In genomic region chr13:113021391-113021790, GRCh38 we compare ENCODE assay signal across 16 cellular contexts. TPM values are rescaled to one million over a fixed set of nuclear protein-coding genes. Genes with fewer than 3 reads are reported as not detected.
DNase-seq lines count a peak whose midpoint lies in the region; ATAC-seq and TF ChIP-seq lines count a peak whose summit lies in the region.
"Had no signal": no experiment of that assay in that cellular context is flagged by ENCODE, and none has a peak within 500 bp of the region (broad histone marks: within the 10 kb centered on the region; RNA-seq: fewer than 3 reads in every experiment).

No MANE protein-coding gene starts in this region.

- POLR2A ChIA-PET in PC-9 (lab: Charles Lee; ENCODE audit: unreplicated experiment), result no interaction called here

- H3K4me3 ChIP-seq in HUES6 (ENCODE audit: low read depth, low read length) (no peak overlapping the region), PC-9 (no peak overlapping the region), mesendoderm (ENCODE audit: low read length) (no peak overlapping the region), upper lobe of left lung (no peak overlapping the region)
- H3K4me3 ChIP-seq: GM23338 had no signal

- ATAC-seq in upper lobe of left lung (ENCODE audit: low FRiP score in 2 of 2), result no peak
- ATAC-seq: HCT116 had no signal

- H3K4me2 ChIP-seq in PC-9 (peak overlapping the region; percentile 96), mesendoderm (ENCODE audit: low read length) (no peak overlapping the region)
- H3K4me2 ChIP-seq: GM23338 had no signal

- H4K20me1 ChIP-seq in PC-9 (ENCODE audit: insufficient read depth), result no peaks in the 10 kb centered on the region

- no peak for TF ChIP-seq CTCF in PC-9 (conservative IDR thresholded peaks at IDR 0.05)
- TF ChIP-seq CTCF in upper lobe of left lung (IDR thresholded peaks at IDR 0.05), result no peak

- H3K27ac ChIP-seq in HUES6 (ENCODE audit: low read depth, low read length) (peak overlapping the region; percentile 58; the same call in 1 of the 2 replicates), PC-9 (no peak overlapping the region), mesendoderm (ENCODE audit: low read depth, low read length) (no peak overlapping the region), upper lobe of left lung (peak overlapping the region in 3 of 4 donors; percentile 69 to 84 (median 76))

- no CpG with 5 or more reads among the region's 14 CpGs for WGBS in mesendoderm (ENCODE audit: extremely low coverage, insufficient coverage, low lambda C conversion rate)
- WGBS in upper lobe of left lung, 2 donors, result 95% methylated on average over 14 of the region's 14 CpGs; no CpG with 5 or more reads in 1 of the 2 donors

- no peak overlapping the region for H4K8ac ChIP-seq in mesendoderm (ENCODE audit: low read depth, low read length)

- CTCF ChIA-PET in PC-9 (lab: Charles Lee), result no interaction called here

- no peaks in the 10 kb centered on the region for H3K9me2 ChIP-seq in PC-9 (ENCODE audit: insufficient read depth)

- BruUV-seq in PC-9 (replicated peaks; lab: Mats Ljungman, UMichigan), result TSS peak; percentile 40

- H3K18ac ChIP-seq in mesendoderm (ENCODE audit: low read length), result peak overlapping the region; percentile 13

- no peak overlapping the region for H3K23ac ChIP-seq in mesendoderm (ENCODE audit: low read length)

- intact Hi-C loops in PC-9 (cut with micrococcal nuclease; ENCODE audit: unreplicated experiment), result no loop called here

- H3K4me1 ChIP-seq in HUES6 (ENCODE audit: control insufficient read depth, insufficient read depth, low read length) (peaks cover 30% of the 10 kb centered on the region), PC-9 (replicated peaks; ENCODE audit: insufficient read depth) (peaks cover 30% of the 10 kb centered on the region), mesendoderm (ENCODE audit: control insufficient read depth, low read depth, low read length) (peaks cover 11% of the 10 kb centered on the region), upper lobe of left lung (peaks cover 4 to 18% (median 11%) of the 10 kb centered on the region in 4 donors)

- H3K36me3 ChIP-seq in HUES6 (ENCODE audit: control insufficient read depth, insufficient read depth, low read length), result peaks cover 18% of the 10 kb centered on the region; the same call in 1 of the 2 replicates
- H3K36me3 ChIP-seq in PC-9 (ENCODE audit: low read depth), result peaks cover 7% of the 10 kb centered on the region; the same call in 1 of the 2 replicates
- no peaks in the 10 kb centered on the region for H3K36me3 ChIP-seq in mesendoderm (ENCODE audit: control insufficient read depth, insufficient read depth, low read length)
- H3K36me3 ChIP-seq in upper lobe of left lung, result peaks cover 0 to 27% (median 4%) of the 10 kb centered on the region in 4 donors

- H2BK15ac ChIP-seq in mesendoderm (replicated peaks; ENCODE audit: low read depth), result no peak overlapping the region

- H2AFZ ChIP-seq in PC-9, result no peak overlapping the region
- H2AFZ ChIP-seq: GM23338 had no signal

- H3K79me2 ChIP-seq in PC-9 (ENCODE audit: low read depth) (no peaks in the 10 kb centered on the region), mesendoderm (ENCODE audit: control insufficient read depth, insufficient read depth, low read length) (no peaks in the 10 kb centered on the region)

- H3K4ac ChIP-seq in mesendoderm (ENCODE audit: low read depth, low read length), result peak overlapping the region; percentile 40

- H3K27me3 ChIP-seq in HUES6 (ENCODE audit: control insufficient read depth, insufficient read depth, low read length) (no peaks in the 10 kb centered on the region), PC-9 (ENCODE audit: insufficient read depth, low read depth) (no peaks in the 10 kb centered on the region), mesendoderm (ENCODE audit: insufficient read depth, low read length, poor library complexity) (no peaks in the 10 kb centered on the region), upper lobe of left lung (no peaks in the 10 kb centered on the region)

- H4K5ac ChIP-seq in mesendoderm (ENCODE audit: low read length), result no peak overlapping the region

- DNase-seq in PC-9, result no peak
- DNase-seq in mesendoderm, result no peak
- no peak for DNase-seq in upper lobe of left lung
- DNase-seq in GOT3 (lab: John Stamatoyannopoulos, UW), result no peak
- no peak for DNase-seq in cerebellum (ENCODE audit: low spot score)
- DNase-seq: C1 segment of cervical spinal cord; Calu3; CD4-positive, alpha-beta memory T cell; COR-L47; DMS53; DMS79 treated with DMSO at 0.1 percent for 48 hours; GF-D8; H9 had no signal

- no peak for TF ChIP-seq POLR2A in upper lobe of left lung (IDR thresholded peaks at IDR 0.05)

- H3K79me1 ChIP-seq in mesendoderm (ENCODE audit: low read length), result no peaks in the 10 kb centered on the region

- peaks cover 47% of the 10 kb centered on the region for H3F3A ChIP-seq in PC-9 (ENCODE audit: insufficient read depth, low read depth)

- no peak for TF ChIP-seq EP300 in upper lobe of left lung (IDR thresholded peaks at IDR 0.05)

- no peaks in the 10 kb centered on the region for H3K9me3 ChIP-seq in HUES6 (ENCODE audit: control insufficient read depth, insufficient read depth, low read depth, low read length)
- no peaks in the 10 kb centered on the region for H3K9me3 ChIP-seq in PC-9 (ENCODE audit: insufficient read depth, low read depth)
- no peaks in the 10 kb centered on the region for H3K9me3 ChIP-seq in upper lobe of left lung

- H2BK5ac ChIP-seq in mesendoderm (ENCODE audit: low read length), result peak overlapping the region; percentile 18

- H2AK5ac ChIP-seq in mesendoderm (ENCODE audit: low read length), result no peak overlapping the region

- peak overlapping the region; percentile 47 for H3K56ac ChIP-seq in mesendoderm (ENCODE audit: low read length)

- no peak overlapping the region for H2BK120ac ChIP-seq in mesendoderm (ENCODE audit: low read depth, low read length)

- H3K9ac ChIP-seq in HUES6 (ENCODE audit: low read length), result peak overlapping the region; percentile 77
- H3K9ac ChIP-seq in mesendoderm (ENCODE audit: low read length), result no peak overlapping the region

RNA-seq across cellular contexts. Expression of gene MCF2L, which starts 52.4 kb away (rescaled TPM):
- total RNA-seq in PC-9 (2021) (21.7 and 28.2 TPM in 2 replicates), upper lobe of left lung (10 to 100 TPM; 14.3 to 99.5 (median 53.1) TPM), cerebellum (109 TPM)
- 2.9 TPM for polyA plus RNA-seq in mesendoderm (2013, experiment 1 of 2)
- polyA plus RNA-seq in mesendoderm (2013, experiment 2 of 2), result 3.2 TPM

Comparison
In these comparisons a context has a peak if more than half of its experiments do, and no peak if none do; other contexts are left out.
1. H3K27ac ChIP-seq: peak in HUES6 (single experiment) and upper lobe of left lung (3 of 4); none in PC-9 (single experiment) and mesendoderm (single experiment).